Comparison of ENCODE assay signal across 8 cellular contexts in the genomic region with DNA sequence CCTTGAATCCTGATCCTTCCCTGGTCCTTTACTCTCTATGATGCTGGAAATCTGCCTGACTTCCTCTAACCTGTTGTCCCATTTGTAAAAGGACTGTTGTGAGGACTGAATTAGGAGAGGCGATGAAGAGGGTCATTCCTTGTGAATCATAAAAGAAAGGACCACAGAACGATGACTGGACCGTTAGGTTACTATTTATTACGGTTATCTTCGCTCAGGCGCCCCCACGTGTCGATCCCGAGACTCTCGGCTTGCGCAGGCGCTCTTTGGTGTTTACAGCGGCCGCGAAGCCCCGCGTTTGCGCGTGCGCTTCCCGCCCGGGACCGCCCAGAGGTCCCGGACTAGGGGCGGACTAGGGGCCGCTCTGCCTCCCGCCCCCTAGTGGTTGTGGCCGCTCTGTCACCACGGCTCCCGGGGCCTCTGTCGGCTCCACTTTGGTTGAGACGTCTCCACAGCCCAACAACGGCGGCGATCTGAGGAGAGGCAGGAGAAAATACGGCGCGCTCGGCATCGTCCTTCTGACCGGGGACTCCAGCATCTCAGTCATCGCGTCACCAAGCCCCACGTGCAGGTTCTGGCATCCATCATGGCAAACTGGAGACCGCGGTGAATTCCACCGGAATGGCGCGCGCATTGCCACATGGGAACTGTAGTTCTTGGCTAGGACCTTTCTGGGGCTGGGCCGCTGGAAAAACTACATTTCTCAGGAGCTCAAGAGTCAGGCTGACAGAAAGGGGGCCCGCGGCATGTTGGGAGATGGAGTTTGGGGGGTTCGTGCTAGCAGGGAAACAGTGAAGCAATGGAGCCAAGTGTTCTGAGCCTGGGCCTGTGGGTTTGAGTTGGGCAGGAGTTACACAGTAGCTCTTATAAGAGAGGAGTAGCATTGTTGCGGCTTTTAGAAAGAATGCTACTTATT. TPM values are rescaled to one million over a fixed set of nuclear protein-coding genes. Genes with fewer than 3 reads are reported as not detected.
DNase-seq lines count a peak whose midpoint lies in the region; ATAC-seq and TF ChIP-seq lines count a peak whose summit lies in the region.

A gene with protein sequence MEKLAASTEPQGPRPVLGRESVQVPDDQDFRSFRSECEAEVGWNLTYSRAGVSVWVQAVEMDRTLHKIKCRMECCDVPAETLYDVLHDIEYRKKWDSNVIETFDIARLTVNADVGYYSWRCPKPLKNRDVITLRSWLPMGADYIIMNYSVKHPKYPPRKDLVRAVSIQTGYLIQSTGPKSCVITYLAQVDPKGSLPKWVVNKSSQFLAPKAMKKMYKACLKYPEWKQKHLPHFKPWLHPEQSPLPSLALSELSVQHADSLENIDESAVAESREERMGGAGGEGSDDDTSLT (minus strand): TSS at position 596 of the 916 bp plus-strand sequence. CDS start 12,866 bp downstream, outside the sequence.

- H3K27me3 ChIP-seq in esophagus (ENCODE audit: control insufficient read depth in 1 of 2, insufficient read depth in 2 of 2, low read length in 2 of 2) (no peaks in the 10 kb centered on the region), mucosa of stomach (ENCODE audit: control insufficient read depth, insufficient read depth, low read length) (no peaks in the 10 kb centered on the region)

- no peaks in the 10 kb centered on the region for H3K36me3 Mint-ChIP-seq in activated T-cell treated with anti-CD3 and anti-CD28 coated beads, Interleukin-2, amount 50 U/mL, for 4 hours (ENCODE audit: insufficient read depth)

- ATAC-seq in GM21717 (IDR thresholded peaks at IDR 0.05; ENCODE audit: unreplicated experiment): peak; percentile 79
- peak; percentile 95 for ATAC-seq in activated T-cell treated with anti-CD3 and anti-CD28 coated beads, Interleukin-2, amount 50 U/mL, for 4 hours

- peak within 1 kb of the TSS; percentile 92 for H3K4me3 Mint-ChIP-seq in activated T-cell treated with anti-CD3 and anti-CD28 coated beads, Interleukin-2, amount 50 U/mL, for 4 hours

- H3K9ac ChIP-seq in mucosa of stomach (ENCODE audit: low read length): peak within 1 kb of the TSS; percentile 61

- no peaks in the 10 kb centered on the region for H3K27me3 Mint-ChIP-seq in activated T-cell treated with anti-CD3 and anti-CD28 coated beads, Interleukin-2, amount 50 U/mL, for 4 hours (ENCODE audit: low read depth)

- H3K9me3 Mint-ChIP-seq in activated T-cell treated with anti-CD3 and anti-CD28 coated beads, Interleukin-2, amount 50 U/mL, for 4 hours: no peaks in the 10 kb centered on the region

- H3K4me1 ChIP-seq in esophagus (ENCODE audit: control insufficient read depth in 2 of 2, insufficient read depth in 2 of 2, low read length in 1 of 2) (no peaks in the 10 kb centered on the region), mucosa of stomach (ENCODE audit: control insufficient read depth, insufficient read depth, low read length) (peaks cover 34% of the 10 kb centered on the region)

- H3K27ac ChIP-seq in esophagus (ENCODE audit: low read depth in 2 of 2, low read length in 1 of 2): peak within 1 kb of the TSS; percentile 94 to 98

- DNase-seq in DMS79 (lab: John Stamatoyannopoulos, UW): peak; percentile 95
- DNase-seq in KG1 (lab: John Stamatoyannopoulos, UW): peak; percentile 99
- peak; percentile 93 for DNase-seq in activated T-cell treated with anti-CD3 and anti-CD28 coated beads, Interleukin-2, amount 50 U/mL, for 4 hours
- peak; percentile 84 for DNase-seq in stimulated activated CD8-positive, alpha-beta memory T cell treated with anti-CD3 and anti-CD28 coated beads, Interleukin-7, amount 100 ng/mL, for 24 hours (ENCODE audit: low read depth)

- WGBS in esophagus, 2 donors: 2% methylated on average over 55 of the region's 55 CpGs

- peaks cover 23% of the 10 kb centered on the region for H3K4me1 Mint-ChIP-seq in activated T-cell treated with anti-CD3 and anti-CD28 coated beads, Interleukin-2, amount 50 U/mL, for 4 hours (ENCODE audit: low read depth)

- H3K36me3 ChIP-seq in esophagus (ENCODE audit: control insufficient read depth in 2 of 2, insufficient read depth in 2 of 2, low read length in 1 of 2) (no peaks in the 10 kb centered on the region), mucosa of stomach (ENCODE audit: control insufficient read depth, insufficient read depth, low read length) (no peaks in the 10 kb centered on the region)

- H3K9me3 ChIP-seq in esophagus (ENCODE audit: control insufficient read depth in 2 of 2, insufficient read depth in 1 of 2, low read depth in 1 of 2, low read length in 1 of 2) (no peaks in the 10 kb centered on the region), mucosa of stomach (ENCODE audit: control insufficient read depth, low read length) (no peaks in the 10 kb centered on the region)

- H3K4me3 ChIP-seq in esophagus (ENCODE audit: low read depth in 1 of 2, low read length in 2 of 2): peak within 1 kb of the TSS; percentile 67 to 75
- H3K4me3 ChIP-seq in mucosa of stomach (ENCODE audit: low read length): peak within 1 kb of the TSS; percentile 84

TF ChIP-seq in PFSK-1, 5 proteins besides CTCF, POLR2A, EP300 and RAD21:
- TF ChIP-seq FOXP2 (optimal IDR thresholded peaks at IDR 0.05; ENCODE audit: borderline replicate concordance, extremely low read depth, extremely low read length, insufficient read depth) (peak; percentile 63), TAF1 (IDR thresholded peaks at IDR 0.05; ENCODE audit: borderline replicate concordance, insufficient read depth, low read length) (no peak; the same call in 1 of the 2 replicates), SIN3A (IDR thresholded peaks at IDR 0.05; ENCODE audit: borderline replicate concordance, insufficient read depth, low read length) (peak; percentile 19; the same call in 1 of the 2 replicates), POLR2AphosphoS5 (IDR thresholded peaks at IDR 0.05; ENCODE audit: low read depth, low read length) (peak; percentile 78)
- TF ChIP-seq, protein P1, sequence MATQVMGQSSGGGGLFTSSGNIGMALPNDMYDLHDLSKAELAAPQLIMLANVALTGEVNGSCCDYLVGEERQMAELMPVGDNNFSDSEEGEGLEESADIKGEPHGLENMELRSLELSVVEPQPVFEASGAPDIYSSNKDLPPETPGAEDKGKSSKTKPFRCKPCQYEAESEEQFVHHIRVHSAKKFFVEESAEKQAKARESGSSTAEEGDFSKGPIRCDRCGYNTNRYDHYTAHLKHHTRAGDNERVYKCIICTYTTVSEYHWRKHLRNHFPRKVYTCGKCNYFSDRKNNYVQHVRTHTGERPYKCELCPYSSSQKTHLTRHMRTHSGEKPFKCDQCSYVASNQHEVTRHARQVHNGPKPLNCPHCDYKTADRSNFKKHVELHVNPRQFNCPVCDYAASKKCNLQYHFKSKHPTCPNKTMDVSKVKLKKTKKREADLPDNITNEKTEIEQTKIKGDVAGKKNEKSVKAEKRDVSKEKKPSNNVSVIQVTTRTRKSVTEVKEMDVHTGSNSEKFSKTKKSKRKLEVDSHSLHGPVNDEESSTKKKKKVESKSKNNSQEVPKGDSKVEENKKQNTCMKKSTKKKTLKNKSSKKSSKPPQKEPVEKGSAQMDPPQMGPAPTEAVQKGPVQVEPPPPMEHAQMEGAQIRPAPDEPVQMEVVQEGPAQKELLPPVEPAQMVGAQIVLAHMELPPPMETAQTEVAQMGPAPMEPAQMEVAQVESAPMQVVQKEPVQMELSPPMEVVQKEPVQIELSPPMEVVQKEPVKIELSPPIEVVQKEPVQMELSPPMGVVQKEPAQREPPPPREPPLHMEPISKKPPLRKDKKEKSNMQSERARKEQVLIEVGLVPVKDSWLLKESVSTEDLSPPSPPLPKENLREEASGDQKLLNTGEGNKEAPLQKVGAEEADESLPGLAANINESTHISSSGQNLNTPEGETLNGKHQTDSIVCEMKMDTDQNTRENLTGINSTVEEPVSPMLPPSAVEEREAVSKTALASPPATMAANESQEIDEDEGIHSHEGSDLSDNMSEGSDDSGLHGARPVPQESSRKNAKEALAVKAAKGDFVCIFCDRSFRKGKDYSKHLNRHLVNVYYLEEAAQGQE (IDR thresholded peaks at IDR 0.05; ENCODE audit: insufficient read depth in 1 of 2, low read depth in 2 of 2, low read length in 2 of 2): 0 out of 4 replicates have a peak, but pooled peaks of 1 of the 2 experiments have one; percentile 33

RNA-seq across cellular contexts. Expression of the gene that starts here (rescaled TPM):
- 76.4 TPM for polyA plus RNA-seq in PFSK-1 (2012; ENCODE audit: insufficient read length, low read depth)
- 10 to 100 TPM in 2 of 3 donors, 1 to 10 TPM in 1; 9.4 to 13.8 (median 13.0) TPM for total RNA-seq in activated T-cell treated with anti-CD3 and anti-CD28 coated beads, Interleukin-2, amount 50 U/mL, for 4 hours
- polyA plus RNA-seq in esophagus: 10 to 100 TPM; 57.9 to 65.8 TPM

Comparison
In these comparisons a context has a peak if more than half of its experiments do, and no peak if none do; other contexts are left out.
1. Peak in every context shown above with its lines: DNase-seq, ATAC-seq, H3K4me3 ChIP-seq and H3K27ac ChIP-seq.